In genomic region chr12:62250671-62251608, GRCh38 we compare ENCODE assay signal across 8 cellular contexts. TPM values are rescaled to one million over a fixed set of nuclear protein-coding genes. Genes with fewer than 3 reads are reported as not detected.
A peak's percentile ranks its signal among the peaks of the same experiment; 100 is the strongest.
DNase-seq lines count a peak whose midpoint lies in the region; ATAC-seq and TF ChIP-seq lines count a peak whose summit lies in the region.

No MANE protein-coding gene starts in this region.

- H3K4me3 Mint-ChIP-seq in activated CD8-positive, alpha-beta T cell treated with anti-CD3 and anti-CD28 coated beads for 36 hours, result no peak overlapping the region

- POLR2A ChIA-PET in activated CD8-positive, alpha-beta T cell treated with anti-CD3 and anti-CD28 coated beads for 36 hours (lab: Charles Lee), result interaction anchor here (0.8 to 1.8 kb wide), 2 partner anchors 9 to 54 kb away, joined by 3 to 10 read pairs; partner anchors contain the start of gene USP15

- no peaks in the 10 kb centered on the region for H3K9me3 Mint-ChIP-seq in activated CD8-positive, alpha-beta T cell treated with anti-CD3 and anti-CD28 coated beads for 36 hours

- CTCF ChIA-PET in activated CD8-positive, alpha-beta T cell treated with anti-CD3 and anti-CD28 coated beads for 36 hours (lab: Charles Lee), result interaction anchor here (0.8 to 1.7 kb wide), 4 partner anchors 9 to 184 kb away, joined by 3 to 9 read pairs (median 3); partner anchors contain the start of gene USP15

- no peaks in the 10 kb centered on the region for H3K79me2 ChIP-seq in ACC112 (ENCODE audit: control insufficient read depth, insufficient read depth, low read length, unreplicated experiment)

- peaks cover 21% of the 10 kb centered on the region for H3K4me1 Mint-ChIP-seq in activated CD8-positive, alpha-beta T cell treated with anti-CD3 and anti-CD28 coated beads for 36 hours (ENCODE audit: low read depth)

- H3K27me3 ChIP-seq in ACC112 (ENCODE audit: insufficient read depth, low read length) (no peaks in the 10 kb centered on the region), aorta (ENCODE audit: control insufficient read depth in 1 of 2, insufficient read depth in 2 of 2, low read length in 1 of 2) (no peaks in the 10 kb centered on the region)

- WGBS in aorta, 2 donors, result 78 to 79% methylated on average over 3 of the region's 3 CpGs

- H3K36me3 Mint-ChIP-seq in activated CD8-positive, alpha-beta T cell treated with anti-CD3 and anti-CD28 coated beads for 36 hours (ENCODE audit: low read depth), result peaks cover 6% of the 10 kb centered on the region

- peak overlapping the region; percentile 86 for H3K27ac Mint-ChIP-seq in activated CD8-positive, alpha-beta T cell treated with anti-CD3 and anti-CD28 coated beads for 36 hours

- H3K4me1 ChIP-seq in ACC112 (ENCODE audit: control insufficient read depth, insufficient read depth, low read length, unreplicated experiment), result peaks cover 11% of the 10 kb centered on the region
- H3K4me1 ChIP-seq in aorta (ENCODE audit: control insufficient read depth in 1 of 2, insufficient read depth in 2 of 2, low read length in 2 of 2), result no peaks in the 10 kb centered on the region

- H3K4me3 ChIP-seq in ACC112 (ENCODE audit: low read depth, low read length) (no peak overlapping the region), skin epidermis (no peak overlapping the region), aorta (ENCODE audit: low read length in 2 of 2) (no peak overlapping the region)

- no peaks in the 10 kb centered on the region for H3K27me3 Mint-ChIP-seq in activated CD8-positive, alpha-beta T cell treated with anti-CD3 and anti-CD28 coated beads for 36 hours

- intact Hi-C loops in activated CD8-positive, alpha-beta T cell treated with anti-CD3 and anti-CD28 coated beads for 36 hours (cut with micrococcal nuclease), result no loop called here
- intact Hi-C loops in aorta (cut with DNase I), result no loop called here

- H2AFZ ChIP-seq in ACC112 (ENCODE audit: low read length, unreplicated experiment), result peak overlapping the region; percentile 18

- H3K27ac ChIP-seq in ACC112 (ENCODE audit: low read depth, low read length), result no peak overlapping the region
- H3K27ac ChIP-seq in skin epidermis, result peak overlapping the region in 12 of 21 experiments; percentile 15 to 79 (median 50)
- H3K27ac ChIP-seq in aorta (ENCODE audit: low read depth in 1 of 2, low read length in 2 of 2), result no peak overlapping the region

- DNase-seq in activated CD8-positive, alpha-beta T cell treated with anti-CD3 and anti-CD28 coated beads for 36 hours, result no peak
- no peak for DNase-seq in SHP77 (lab: John Stamatoyannopoulos, UW)
- DNase-seq in NCI-H748 treated with DMSO at 0.1 percent for 48 hours (lab: John Stamatoyannopoulos, UW), result no peak
- DNase-seq in aorta, result no peak

- TF ChIP-seq CTCF in activated CD8-positive, alpha-beta T cell treated with anti-CD3 and anti-CD28 coated beads for 36 hours (IDR thresholded peaks at IDR 0.05), result no peak

- H3K9me3 ChIP-seq in aorta (ENCODE audit: control insufficient read depth, low read length), result no peaks in the 10 kb centered on the region

- ATAC-seq in GM18873 (IDR thresholded peaks at IDR 0.05; ENCODE audit: low FRiP score, unreplicated experiment), result peak; percentile 92
- peak; percentile 95 for ATAC-seq in HG03064 (IDR thresholded peaks at IDR 0.05; ENCODE audit: low read depth, unreplicated experiment)
- ATAC-seq in activated CD8-positive, alpha-beta T cell treated with anti-CD3 and anti-CD28 coated beads for 36 hours, result peak; percentile 74
- ATAC-seq in aorta (ENCODE audit: low FRiP score), result no peak

- no peaks in the 10 kb centered on the region for H3K36me3 ChIP-seq in ACC112 (ENCODE audit: insufficient read depth, low read length)
- H3K36me3 ChIP-seq in aorta (ENCODE audit: control insufficient read depth in 1 of 2, insufficient read depth in 2 of 2, low read length in 1 of 2), result no peaks in the 10 kb centered on the region

RNA-seq across cellular contexts. Expression of gene USP15, which starts 9.3 kb away (rescaled TPM):
- 100 to 1,000 TPM; 112 to 118 TPM for total RNA-seq in activated CD8-positive, alpha-beta T cell treated with anti-CD3 and anti-CD28 coated beads for 36 hours
- 100 to 1,000 TPM in 1 of 2 donors, 10 to 100 TPM in 1; 97.9 to 102 TPM for total RNA-seq in aorta
- polyA plus RNA-seq in aorta, result 10 to 100 TPM; 16.3 to 34.4 TPM

Comparison
In these comparisons a context has a peak if more than half of its experiments do, and no peak if none do; other contexts are left out.
1. H3K27ac ChIP-seq: peak in skin epidermis (12 of 21); none in ACC112 (single experiment) and aorta (0 of 2).